In genomic region chr2:75582840-75583239, GRCh38 we compare ENCODE assay signal across 23 cellular contexts. TPM values are rescaled to one million over a fixed set of nuclear protein-coding genes. Genes with fewer than 3 reads are reported as not detected.
DNase-seq lines count a peak whose midpoint lies in the region; ATAC-seq and TF ChIP-seq lines count a peak whose summit lies in the region.
"Had no signal": no experiment of that assay in that cellular context is flagged by ENCODE, and none has a peak within 500 bp of the region (broad histone marks: within the 10 kb centered on the region; RNA-seq: fewer than 3 reads in every experiment).

No MANE protein-coding gene starts in this region.

- CTCF ChIA-PET in PC-3 (lab: Charles Lee), result no interaction called here

- H3F3A ChIP-seq in PC-3 (ENCODE audit: low read length, unreplicated experiment), result peaks cover 3% of the 10 kb centered on the region

- ATAC-seq in PC-3, result no peak
- ATAC-seq: Panc1 had no signal

- no peak overlapping the region for H3K4me3 ChIP-seq in PC-3 (ENCODE audit: low read length)
- no peak overlapping the region for H3K4me3 ChIP-seq in right atrium auricular region
- H3K4me3 ChIP-seq: SJCRH30 had no signal

- no peaks in the 10 kb centered on the region for H3K36me3 ChIP-seq in PC-3 (ENCODE audit: low read depth, low read length)
- H3K36me3 ChIP-seq in right atrium auricular region, result no peaks in the 10 kb centered on the region
- H3K36me3 ChIP-seq: SJCRH30 had no signal

- no peaks in the 10 kb centered on the region for H3K9me2 ChIP-seq in PC-3 (replicated peaks; ENCODE audit: low read length)

- DNase-seq in EH (ENCODE audit: low read depth) (peak; percentile 70), HCEC 1CT (peak; percentile 30), PC-3 (peak; percentile 61), iris pigment epithelial cell (ENCODE audit: low read depth) (peak; percentile 53), 8988T (no peak), right atrium auricular region (ENCODE audit: low spot score) (no peak), retina (no peak)
- DNase-seq: CD4-positive, CD25-positive, alpha-beta regulatory T cell; COR-L47; DMS 273 treated with DMSO at 0.1 percent for 48 hours; DND-41; GDM1; GOT3; Kasumi-1; NCI-H1092; NCI-H1436; NCI-H187 treated with DMSO at 0.1 percent for 48 hours; NCI-H2107; NCI-H748 treated with DMSO at 0.1 percent for 48 hours; SJCRH30 had no signal

- no TSS peak for BruUV-seq in PC-3 (replicated peaks; lab: Mats Ljungman, UMichigan)

- peaks cover 8% of the 10 kb centered on the region for H3K4me1 ChIP-seq in PC-3 (ENCODE audit: insufficient read depth, low read length)
- H3K4me1 ChIP-seq in right atrium auricular region, result no peaks in the 10 kb centered on the region
- H3K4me1 ChIP-seq: SJCRH30 had no signal

- H3K27me3 ChIP-seq in PC-3 (ENCODE audit: low read length) (no peaks in the 10 kb centered on the region), right atrium auricular region (no peaks in the 10 kb centered on the region)
- H3K27me3 ChIP-seq: SJCRH30 had no signal

- H3K4me2 ChIP-seq in PC-3 (ENCODE audit: low read length), result no peak overlapping the region

- H2AFZ ChIP-seq in PC-3 (ENCODE audit: low read length), result no peak overlapping the region

- H3K9ac ChIP-seq in PC-3 (ENCODE audit: low read length), result no peak overlapping the region

- H3K27ac ChIP-seq in PC-3 (ENCODE audit: low read length) (no peak overlapping the region), right atrium auricular region (no peak overlapping the region)
- H3K27ac ChIP-seq: SJCRH30 had no signal

- no peaks in the 10 kb centered on the region for H3K79me2 ChIP-seq in PC-3 (ENCODE audit: low read length)

- intact Hi-C loops in PC-3 (cut with micrococcal nuclease), result no loop called here

- no peaks in the 10 kb centered on the region for H4K20me1 ChIP-seq in PC-3 (ENCODE audit: low read length)

- POLR2A ChIA-PET in PC-3 (lab: Charles Lee; ENCODE audit: unreplicated experiment), result no interaction called here

- TF ChIP-seq CTCF in PC-3 (conservative IDR thresholded peaks at IDR 0.05; ENCODE audit: low read depth, low read length), result no peak
- no peak for TF ChIP-seq CTCF in right atrium auricular region (IDR thresholded peaks at IDR 0.05)

- no peaks in the 10 kb centered on the region for H3K9me3 ChIP-seq in PC-3 (ENCODE audit: low read length)
- H3K9me3 ChIP-seq in right atrium auricular region, result peaks cover 0 to 3% of the 10 kb centered on the region in 2 donors
- H3K9me3 ChIP-seq: SJCRH30 had no signal

RNA-seq across cellular contexts. Expression of gene EVA1A, which starts 22.1 kb away (rescaled TPM):
- total RNA-seq in PC-3 (2014; rRNA removed) (48.9 and 70.8 TPM in 2 replicates), right atrium auricular region (1 to 10 TPM in 1 of 2 donors, under 1 TPM in 1; 0.47 to 1.2 TPM)
- total RNA-seq: CD4-positive, CD25-positive, alpha-beta regulatory T cell; NCI-H460; SJCRH30; T-helper 1 cell treated with Interleukin-12 subunit alpha and Interleukin-12 subunit beta and Interleukin-4 antibody, amounts not matched to agents 30 ng/mL and 1 ng/mL, for 36 hours had no signal

Comparison
In these comparisons a context has a peak if more than half of its experiments do, and no peak if none do; other contexts are left out.
1. DNase-seq: peak in EH (single experiment), HCEC 1CT (single experiment), PC-3 (single experiment) and iris pigment epithelial cell (single experiment); none in 8988T (single experiment), right atrium auricular region (single experiment) and retina (single experiment).
2. RNA of gene EVA1A, which starts 22.1 kb away (total RNA-seq): 48.9 to 70.8 TPM in PC-3; 0.47 to 1.2 TPM in right atrium auricular region; every median in the first group is over 10 times any median in the second.